Comparison of ENCODE assay signal across 8 cellular contexts in the genomic region with DNA sequence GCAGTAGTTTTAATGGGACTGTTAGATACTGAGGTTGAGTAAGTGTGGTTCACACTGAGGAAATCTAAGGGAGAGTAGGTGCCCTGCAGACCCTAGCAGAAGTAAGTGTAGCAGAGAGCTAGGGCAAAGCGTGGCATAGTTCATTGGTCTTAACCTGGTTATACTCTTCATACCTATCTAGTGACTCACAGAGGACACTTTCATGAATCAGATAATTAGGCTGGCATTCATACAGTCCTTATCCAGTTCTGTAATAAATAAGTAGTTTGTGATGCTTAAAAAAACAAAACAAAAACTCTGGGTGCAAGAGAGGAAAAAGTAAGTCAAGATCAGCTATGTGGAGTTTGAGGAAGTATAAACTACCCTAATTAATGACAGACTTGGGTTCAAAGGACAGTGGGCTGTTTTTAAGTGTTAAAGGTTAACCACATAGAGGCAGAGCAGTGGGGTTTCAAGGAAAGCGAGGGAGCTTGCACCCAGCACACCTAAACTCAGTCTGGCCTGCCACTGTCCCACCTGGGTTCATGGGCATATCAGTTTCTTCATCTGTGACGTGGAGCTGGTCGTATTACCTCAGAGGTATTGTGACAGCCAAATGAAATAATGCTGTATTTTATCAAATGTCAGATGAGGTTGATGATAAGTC. TPM values are rescaled to one million over a fixed set of nuclear protein-coding genes. Genes with fewer than 3 reads are reported as not detected.
A peak's percentile ranks its signal among the peaks of the same experiment; 100 is the strongest.
DNase-seq lines count a peak whose midpoint lies in the region; ATAC-seq, FAIRE-seq and TF ChIP-seq lines count a peak whose summit lies in the region.

No MANE protein-coding gene starts in this region.

- no peak overlapping the region for H3K4me3 ChIP-seq in pancreas
- no peak overlapping the region for H3K4me3 ChIP-seq in coronary artery

- no peaks in the 10 kb centered on the region for H3K9me3 ChIP-seq in pancreas

- no peaks in the 10 kb centered on the region for H3K36me3 ChIP-seq in pancreas

- no peak for TF ChIP-seq CTCF in pancreas (IDR thresholded peaks at IDR 0.05)
- no peak for TF ChIP-seq CTCF in coronary artery (IDR thresholded peaks at IDR 0.05)

- POLR2A ChIA-PET in HEK293T (lab: Yijun Ruan, JAX), result no interaction called here

- H3K27me3 ChIP-seq in pancreas, result no peaks in the 10 kb centered on the region

- H3K27me3 Mint-ChIP-seq in activated naive CD8-positive, alpha-beta T cell treated with anti-CD3 and anti-CD28 coated beads, Interleukin-2, amount 50 U/mL, for 24 hours, result peaks cover 12% of the 10 kb centered on the region

- H3K4me3 Mint-ChIP-seq in activated naive CD8-positive, alpha-beta T cell treated with anti-CD3 and anti-CD28 coated beads, Interleukin-2, amount 50 U/mL, for 24 hours, result peak overlapping the region; percentile 43

- H3K4me1 Mint-ChIP-seq in activated naive CD8-positive, alpha-beta T cell treated with anti-CD3 and anti-CD28 coated beads, Interleukin-2, amount 50 U/mL, for 24 hours, result peaks cover 55% of the 10 kb centered on the region

- intact Hi-C loops in pancreas (cut with DNase I), result no loop called here

- CTCF ChIA-PET in HEK293T (lab: Yijun Ruan, JAX), result interaction anchor here (0.9 kb wide), 1 partner anchor 11 kb away, joined by 4 read pairs; no protein-coding TSS in a partner anchor

- H3K27ac Mint-ChIP-seq in activated naive CD8-positive, alpha-beta T cell treated with anti-CD3 and anti-CD28 coated beads, Interleukin-2, amount 50 U/mL, for 24 hours, result peak overlapping the region; percentile 63

- WGBS in pancreas, 2 donors, result 61 to 64% methylated on average over 4 of the region's 4 CpGs

- H3K36me3 Mint-ChIP-seq in activated naive CD8-positive, alpha-beta T cell treated with anti-CD3 and anti-CD28 coated beads, Interleukin-2, amount 50 U/mL, for 24 hours (ENCODE audit: low read depth), result peaks cover 3% of the 10 kb centered on the region

- ATAC-seq in HG03159 (IDR thresholded peaks at IDR 0.05; ENCODE audit: unreplicated experiment) (peak; percentile 6), pancreas (peak; percentile 18 to 48 (median 39))
- peak; percentile 45 for ATAC-seq in activated naive CD8-positive, alpha-beta T cell treated with anti-CD3 and anti-CD28 coated beads, Interleukin-2, amount 50 U/mL, for 24 hours

- no peaks in the 10 kb centered on the region for H3K9me3 Mint-ChIP-seq in activated naive CD8-positive, alpha-beta T cell treated with anti-CD3 and anti-CD28 coated beads, Interleukin-2, amount 50 U/mL, for 24 hours

- H3K4me1 ChIP-seq in pancreas, result peaks cover 13 to 46% (median 24%) of the 10 kb centered on the region in 3 donors

- FAIRE-seq in GM19239 (lab: Jason Lieb, UNC), result peak; percentile 18
- FAIRE-seq in pancreas (lab: Jason Lieb, UNC), result no peak

- H3K27ac ChIP-seq in pancreas (peak overlapping the region in 2 of 4 donors; percentile 65 to 87), coronary artery (no peak overlapping the region)

- DNase-seq in GM19239 (ENCODE audit: insufficient read length, low spot score) (no peak), pancreas (no peak), coronary artery (ENCODE audit: low spot score) (no peak), germinal center (ENCODE audit: low spot score) (no peak), HuH-7 (ENCODE audit: low spot score) (no peak), HEK293T (ENCODE audit: extremely low spot score) (no peak)
- no peak for DNase-seq in activated naive CD8-positive, alpha-beta T cell treated with anti-CD3 and anti-CD28 coated beads, Interleukin-2, amount 50 U/mL, for 24 hours

TF ChIP-seq in HEK293T, 16 proteins besides CTCF, POLR2A, EP300 and RAD21:
- no peak for TF ChIP-seq L3MBTL2 (conservative IDR thresholded peaks at IDR 0.05)
- TF ChIP-seq FOXA1 (IDR thresholded peaks at IDR 0.05), result no peak
- no peak for TF ChIP-seq SUZ12 (IDR thresholded peaks at IDR 0.05)
- TF ChIP-seq FOXK2 (IDR thresholded peaks at IDR 0.05), result no peak
- TF ChIP-seq FOXM1 (IDR thresholded peaks at IDR 0.05; ENCODE audit: borderline replicate concordance), result no peak
- no peak for TF ChIP-seq ELF4 (IDR thresholded peaks at IDR 0.05)
- TF ChIP-seq BHLHE40 (IDR thresholded peaks at IDR 0.05; ENCODE audit: borderline replicate concordance), result no peak
- TF ChIP-seq SP1 (IDR thresholded peaks at IDR 0.05), result no peak
- no peak for TF ChIP-seq ZNF384 (IDR thresholded peaks at IDR 0.05)
- no peak for TF ChIP-seq ARNT (IDR thresholded peaks at IDR 0.05)
- no peak for TF ChIP-seq CTBP1 (IDR thresholded peaks at IDR 0.05; ENCODE audit: borderline replicate concordance)
- no peak for TF ChIP-seq NFRKB (IDR thresholded peaks at IDR 0.05)

RNA-seq across cellular contexts. Expression of gene LMTK2, which starts 27.1 kb away (rescaled TPM):
- total RNA-seq in pancreas, result 10 to 100 TPM; 15.2 to 20.0 (median 17.4) TPM
- polyA plus RNA-seq in pancreas, result 1 to 10 TPM; 5.9 to 7.7 TPM
